1 cellular context compared by ENCODE assay signal in the genomic region with DNA sequence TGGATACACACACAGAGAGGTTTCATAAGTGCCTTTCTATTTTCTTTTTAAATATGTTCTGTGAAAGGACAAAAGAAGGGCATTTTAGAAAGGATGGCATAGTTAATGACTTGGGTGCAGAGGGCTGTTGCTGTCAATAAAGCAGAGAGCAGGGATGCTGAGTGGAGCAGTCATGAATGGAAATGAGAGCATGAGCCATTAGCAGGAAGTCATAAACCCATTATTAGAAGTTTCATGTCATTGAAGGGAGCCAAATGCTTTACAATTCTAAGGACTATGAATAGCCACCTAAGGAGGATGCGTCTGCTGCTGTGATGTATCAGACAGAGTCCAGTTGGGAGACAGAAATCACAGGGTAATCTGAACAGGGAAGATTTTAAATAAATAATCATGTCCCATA.
TF ChIP-seq lines count a peak whose summit lies in the region.

No MANE protein-coding gene starts in this region.

TF ChIP-seq in IMR-90, 13 proteins besides CTCF, POLR2A, EP300 and RAD21 (continued from another document):
- TF ChIP-seq RCOR1 (IDR thresholded peaks at IDR 0.05; ENCODE audit: insufficient replicate concordance, low read length) = no peak
TF ChIP-seq in IMR-90: peak in this region for 0.
